In the genomic region with DNA sequence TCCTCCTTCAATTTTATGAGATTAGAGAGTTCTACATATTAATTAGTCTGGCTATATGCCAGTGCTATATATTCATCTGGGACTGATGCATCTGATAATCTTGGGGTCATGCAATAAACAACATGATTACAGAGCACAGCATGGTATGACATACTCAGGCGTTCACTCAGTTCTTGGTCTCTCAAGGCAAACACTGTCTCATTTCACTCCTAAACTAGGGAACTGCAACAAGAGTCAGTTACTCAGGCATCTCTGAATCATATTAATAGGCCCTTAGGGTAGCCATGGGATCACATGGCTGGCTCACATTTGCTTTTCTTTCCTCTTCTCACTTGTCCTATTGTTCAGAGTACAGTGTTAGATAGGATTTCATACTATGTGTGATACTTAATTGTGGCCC, we compare ENCODE assay signal across 15 cellular contexts.
DNase-seq lines count a peak whose midpoint lies in the region; ATAC-seq and TF ChIP-seq lines count a peak whose summit lies in the region.
"Had no signal": no experiment of that assay in that cellular context is flagged by ENCODE, and none has a peak within 500 bp of the region (broad histone marks: within the 10 kb centered on the region; RNA-seq: fewer than 3 reads in every experiment).

No MANE protein-coding gene starts in this region.

- no peak overlapping the region for H2AFZ ChIP-seq in PC-3 (ENCODE audit: low read length)
- H2AFZ ChIP-seq in smooth muscle cell (ENCODE audit: low read depth), result no peak overlapping the region

- no peak overlapping the region for H3K27ac ChIP-seq in PC-3 (ENCODE audit: low read length)
- H3K27ac ChIP-seq in epithelial cell of prostate, result peak overlapping the region; percentile 65
- no peak overlapping the region for H3K27ac ChIP-seq in heart left ventricle
- H3K27ac ChIP-seq in smooth muscle cell (ENCODE audit: low read depth), result no peak overlapping the region
- H3K27ac ChIP-seq: dorsolateral prefrontal cortex, WERI-Rb-1 had no signal

- H3K4me3 ChIP-seq in PC-3 (ENCODE audit: low read length), result no peak overlapping the region
- no peak overlapping the region for H3K4me3 ChIP-seq in heart left ventricle
- no peak overlapping the region for H3K4me3 ChIP-seq in smooth muscle cell
- H3K4me3 ChIP-seq: dorsolateral prefrontal cortex, lung had no signal

- peaks cover 22% of the 10 kb centered on the region for H3K27me3 ChIP-seq in PC-3 (ENCODE audit: low read length)
- H3K27me3 ChIP-seq in heart left ventricle, result no peaks in the 10 kb centered on the region
- no peaks in the 10 kb centered on the region for H3K27me3 ChIP-seq in smooth muscle cell (ENCODE audit: low read depth)
- H3K27me3 ChIP-seq: dorsolateral prefrontal cortex had no signal

- H3K4me2 ChIP-seq in PC-3 (ENCODE audit: low read length) (no peak overlapping the region), smooth muscle cell (no peak overlapping the region)

- peak; percentile 28 for DNase-seq in Daoy (ENCODE audit: low read depth)
- peak; percentile 60 for DNase-seq in PC-3
- peak; percentile 84 for DNase-seq in epithelial cell of prostate (ENCODE audit: low read depth, low spot score)
- peak; percentile 55 for DNase-seq in non-pigmented ciliary epithelial cell (ENCODE audit: low read depth)
- DNase-seq in heart left ventricle, result no peak
- no peak for DNase-seq in GM19238 (ENCODE audit: insufficient read length, low spot score)
- no peak for DNase-seq in smooth muscle cell (lab: John Stamatoyannopoulos, UW; ENCODE audit: unreplicated experiment)
- no peak for DNase-seq in activated CD4-positive, alpha-beta T cell treated with anti-CD3 and anti-CD28 coated beads for 4 hours
- DNase-seq: C1 segment of cervical spinal cord, dorsolateral prefrontal cortex, GOT3, MM.1S, NCI-H1930, WERI-Rb-1 had no signal

- no peaks in the 10 kb centered on the region for H3K79me2 ChIP-seq in PC-3 (ENCODE audit: low read length)
- H3K79me2 ChIP-seq in smooth muscle cell (ENCODE audit: low read depth), result no peaks in the 10 kb centered on the region

- intact Hi-C loops in PC-3 (cut with micrococcal nuclease) (loop anchor here (5.0 kb wide), 2 partner anchors 780 to 1040 kb away; no protein-coding TSS in a partner anchor), heart left ventricle (cut with DNase I) (loop anchor here in 1 of 10 donors (5.0 kb wide), 1 partner anchor 830 kb away; no protein-coding TSS in a partner anchor)

- no peaks in the 10 kb centered on the region for H3K9me3 ChIP-seq in PC-3 (ENCODE audit: low read length)
- H3K9me3 ChIP-seq in heart left ventricle, result no peaks in the 10 kb centered on the region
- H3K9me3 ChIP-seq in smooth muscle cell (replicated peaks; ENCODE audit: low read depth), result no peaks in the 10 kb centered on the region

- H4K20me1 ChIP-seq in PC-3 (ENCODE audit: low read length) (no peaks in the 10 kb centered on the region), smooth muscle cell (ENCODE audit: low read depth) (no peaks in the 10 kb centered on the region)

- no peak overlapping the region for H3K9ac ChIP-seq in PC-3 (ENCODE audit: low read length)
- no peak overlapping the region for H3K9ac ChIP-seq in smooth muscle cell (ENCODE audit: low read depth)

- 50 to 60% (median 56%) methylated on average over 1 of the region's 1 CpG for WGBS in heart left ventricle, 4 donors
- WGBS in smooth muscle cell (ENCODE audit: low lambda C conversion rate), result 52% methylated on average over 1 of the region's 1 CpG

- BruUV-seq in PC-3 (replicated peaks; lab: Mats Ljungman, UMichigan), result no TSS peak

- POLR2A ChIA-PET in PC-3 (lab: Charles Lee; ENCODE audit: unreplicated experiment), result no interaction called here

- TF ChIP-seq CTCF in PC-3 (conservative IDR thresholded peaks at IDR 0.05; ENCODE audit: low read depth, low read length) (no peak), heart left ventricle (IDR thresholded peaks at IDR 0.05) (no peak), smooth muscle cell (IDR thresholded peaks at IDR 0.05; ENCODE audit: borderline replicate concordance, insufficient read depth, poor library complexity, severe bottlenecking) (no peak)

- no peaks in the 10 kb centered on the region for H3K9me2 ChIP-seq in PC-3 (replicated peaks; ENCODE audit: low read length)

- ATAC-seq in PC-3 (peak; percentile 53), heart left ventricle (no peak)

- CTCF ChIA-PET in PC-3 (lab: Charles Lee), result no interaction called here

- no peak for TF ChIP-seq POLR2A in heart left ventricle (IDR thresholded peaks at IDR 0.05)

- no peaks in the 10 kb centered on the region for H3K36me3 ChIP-seq in PC-3 (ENCODE audit: low read depth, low read length)
- no peaks in the 10 kb centered on the region for H3K36me3 ChIP-seq in heart left ventricle
- no peaks in the 10 kb centered on the region for H3K36me3 ChIP-seq in smooth muscle cell (ENCODE audit: low read depth)
- H3K36me3 ChIP-seq: WERI-Rb-1 had no signal

- H3F3A ChIP-seq in PC-3 (ENCODE audit: low read length, unreplicated experiment) (no peaks in the 10 kb centered on the region), smooth muscle cell (ENCODE audit: low read depth) (no peaks in the 10 kb centered on the region)

- no peaks in the 10 kb centered on the region for H3K4me1 ChIP-seq in PC-3 (ENCODE audit: insufficient read depth, low read length)
- H3K4me1 ChIP-seq in heart left ventricle, result peaks cover 0 to 6% (median 1%) of the 10 kb centered on the region in 12 donors
- peaks cover 6% of the 10 kb centered on the region for H3K4me1 ChIP-seq in smooth muscle cell (ENCODE audit: low read depth)

Comparison
In these comparisons a context has a peak if more than half of its experiments do, and no peak if none do; other contexts are left out.
1. DNase-seq: peak in Daoy (single experiment), PC-3 (single experiment), epithelial cell of prostate (single experiment) and non-pigmented ciliary epithelial cell (single experiment); none in heart left ventricle (0 of 5), GM19238 (single experiment), smooth muscle cell (single experiment) and activated CD4-positive, alpha-beta T cell treated with anti-CD3 and anti-CD28 coated beads for 4 hours (0 of 2).